In the genomic region with DNA sequence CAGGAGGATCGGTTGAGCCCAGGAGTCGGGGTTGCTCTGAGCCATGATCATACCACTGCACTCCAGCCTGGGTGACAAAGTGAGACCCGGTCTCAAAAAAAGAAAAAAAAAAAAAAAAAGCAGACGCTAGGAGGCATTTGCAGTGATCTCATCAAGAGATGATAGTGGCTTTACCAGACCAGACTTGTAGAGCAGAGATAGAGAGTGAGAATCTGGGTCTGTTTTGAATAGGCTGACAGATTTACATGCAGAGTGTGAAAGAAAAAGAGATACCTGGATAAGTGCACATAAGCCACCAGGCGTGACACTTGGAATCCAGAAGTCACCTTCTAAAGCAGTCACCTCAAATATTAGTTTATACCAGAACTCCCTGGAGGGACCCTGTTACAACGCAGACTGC, we compare ENCODE assay signal across 16 cellular contexts. TPM values are rescaled to one million over a fixed set of nuclear protein-coding genes. Genes with fewer than 3 reads are reported as not detected.
DNase-seq lines count a peak whose midpoint lies in the region; ATAC-seq and TF ChIP-seq lines count a peak whose summit lies in the region.
"Had no signal": no experiment of that assay in that cellular context is flagged by ENCODE, and none has a peak within 500 bp of the region (broad histone marks: within the 10 kb centered on the region; RNA-seq: fewer than 3 reads in every experiment).

No MANE protein-coding gene starts in this region.

- no peaks in the 10 kb centered on the region for H3K9me3 ChIP-seq in mesenchymal stem cell (ENCODE audit: control insufficient read depth, low read length)
- H3K9me3 ChIP-seq: BE2C, Caco-2 had no signal

- TF ChIP-seq CTCF in fibroblast of villous mesenchyme (IDR thresholded peaks at IDR 0.05; ENCODE audit: insufficient read depth, low read depth, low read length): no peak

- DNase-seq in amniotic epithelial cell (ENCODE audit: low read depth) (peak; percentile 9), fibroblast of villous mesenchyme (ENCODE audit: low read depth) (peak; percentile 2), mesenchymal stem cell (peak; percentile 18), hepatic stellate cell (ENCODE audit: low spot score) (no peak), NCI-H1048 (lab: John Stamatoyannopoulos, UW) (no peak)
- no peak for DNase-seq in stimulated activated naive CD8-positive, alpha-beta T cell treated with anti-CD3 and anti-CD28 coated beads, Interleukin-15, amount 100 ng/mL, for 72 hours
- DNase-seq: ACHN; BE2C; C1 segment of cervical spinal cord; Caco-2; CD4-positive, CD25-positive, alpha-beta regulatory T cell; CD8-positive, alpha-beta memory T cell; GDM1; HCEC 1CT had no signal

- no peak overlapping the region for H4K8ac ChIP-seq in mesenchymal stem cell (ENCODE audit: low read length)

- no peak overlapping the region for H3K14ac ChIP-seq in mesenchymal stem cell (ENCODE audit: low read length in 2 of 2)

- no peaks in the 10 kb centered on the region for H3K27me3 Mint-ChIP-seq in stimulated activated naive CD8-positive, alpha-beta T cell treated with anti-CD3 and anti-CD28 coated beads, Interleukin-15, amount 100 ng/mL, for 72 hours
- H3K27me3 Mint-ChIP-seq: CD4-positive, CD25-positive, alpha-beta regulatory T cell had no signal

- H2AK5ac ChIP-seq in mesenchymal stem cell (ENCODE audit: low read length, severe bottlenecking): no peak overlapping the region

- H3K27ac Mint-ChIP-seq in stimulated activated naive CD8-positive, alpha-beta T cell treated with anti-CD3 and anti-CD28 coated beads, Interleukin-15, amount 100 ng/mL, for 72 hours: no peak overlapping the region
- H3K27ac Mint-ChIP-seq: CD4-positive, CD25-positive, alpha-beta regulatory T cell; CD8-positive, alpha-beta memory T cell; GM23338 had no signal

- no peak overlapping the region for H3K4ac ChIP-seq in mesenchymal stem cell (ENCODE audit: low read depth in 1 of 2, low read length in 2 of 2)

- H3K4me3 ChIP-seq in fibroblast of villous mesenchyme (ENCODE audit: low read depth, low read length) (no peak overlapping the region), mesenchymal stem cell (ENCODE audit: insufficient read depth in 1 of 2, low read depth in 1 of 2, low read length in 2 of 2) (no peak overlapping the region)
- H3K4me3 ChIP-seq: GM23338 had no signal

- no peaks in the 10 kb centered on the region for H3K4me1 ChIP-seq in mesenchymal stem cell (ENCODE audit: control insufficient read depth, insufficient read depth, low read depth, low read length)
- H3K4me1 ChIP-seq: BE2C, Caco-2 had no signal

- H3K36me3 ChIP-seq in mesenchymal stem cell (ENCODE audit: control insufficient read depth in 1 of 2, insufficient read depth in 2 of 2, low read depth in 1 of 2, low read length in 2 of 2): no peaks in the 10 kb centered on the region
- H3K36me3 ChIP-seq: BE2C had no signal

- no peak overlapping the region for H3K4me2 ChIP-seq in mesenchymal stem cell (ENCODE audit: low read length, poor library complexity, severe bottlenecking)
- H3K4me2 ChIP-seq: GM23338 had no signal

- H3K4me1 Mint-ChIP-seq in stimulated activated naive CD8-positive, alpha-beta T cell treated with anti-CD3 and anti-CD28 coated beads, Interleukin-15, amount 100 ng/mL, for 72 hours: no peaks in the 10 kb centered on the region
- H3K4me1 Mint-ChIP-seq: CD4-positive, CD25-positive, alpha-beta regulatory T cell; CD8-positive, alpha-beta memory T cell; GM23338 had no signal

- H2BK5ac ChIP-seq in mesenchymal stem cell (ENCODE audit: low read depth, low read length, poor library complexity, severe bottlenecking): no peak overlapping the region

- H3K23ac ChIP-seq in mesenchymal stem cell (ENCODE audit: low read length in 2 of 2): no peak overlapping the region

- H3K9me3 Mint-ChIP-seq in stimulated activated naive CD8-positive, alpha-beta T cell treated with anti-CD3 and anti-CD28 coated beads, Interleukin-15, amount 100 ng/mL, for 72 hours: peaks cover 4 to 7% of the 10 kb centered on the region in 2 donors
- H3K9me3 Mint-ChIP-seq: GM23338 had no signal

- H3K9ac ChIP-seq in mesenchymal stem cell (ENCODE audit: low read length): no peak overlapping the region

- no peak overlapping the region for H2AFZ ChIP-seq in mesenchymal stem cell (ENCODE audit: low read depth, low read length)
- H2AFZ ChIP-seq: GM23338 had no signal

- WGBS in mesenchymal stem cell: 67% methylated on average over 6 of the region's 6 CpGs

- H3K79me1 ChIP-seq in mesenchymal stem cell (replicated peaks; ENCODE audit: low read length, poor library complexity, severe bottlenecking): no peaks in the 10 kb centered on the region

- no peak overlapping the region for H4K91ac ChIP-seq in mesenchymal stem cell (ENCODE audit: low read length)

- no peak overlapping the region for H3K27ac ChIP-seq in mesenchymal stem cell (ENCODE audit: low read length, poor library complexity, severe bottlenecking)
- H3K27ac ChIP-seq: HL-60 had no signal

- no peak for ATAC-seq in stimulated activated naive CD8-positive, alpha-beta T cell treated with anti-CD3 and anti-CD28 coated beads, Interleukin-15, amount 100 ng/mL, for 72 hours
- ATAC-seq: GM23338 had no signal

- no peak overlapping the region for H2BK12ac ChIP-seq in mesenchymal stem cell (ENCODE audit: low read length in 2 of 2)

- no peaks in the 10 kb centered on the region for H3K27me3 ChIP-seq in mesenchymal stem cell (ENCODE audit: control insufficient read depth in 1 of 2, insufficient read depth in 1 of 2, low read length in 2 of 2)
- H3K27me3 ChIP-seq: BE2C had no signal

- H2BK15ac ChIP-seq in mesenchymal stem cell (ENCODE audit: low read depth, poor library complexity, severe bottlenecking): no peak overlapping the region

- no peak overlapping the region for H3K18ac ChIP-seq in mesenchymal stem cell (ENCODE audit: low read depth in 1 of 2, low read length in 2 of 2)

- no peak overlapping the region for H3K4me3 Mint-ChIP-seq in stimulated activated naive CD8-positive, alpha-beta T cell treated with anti-CD3 and anti-CD28 coated beads, Interleukin-15, amount 100 ng/mL, for 72 hours
- H3K4me3 Mint-ChIP-seq: CD4-positive, CD25-positive, alpha-beta regulatory T cell; CD8-positive, alpha-beta memory T cell; GM23338 had no signal

- H2BK120ac ChIP-seq in mesenchymal stem cell (ENCODE audit: low read depth, low read length): no peak overlapping the region

RNA-seq across cellular contexts. Expression of gene FLRT2, which starts 21.1 kb away (rescaled TPM):
- total RNA-seq in fibroblast of villous mesenchyme: 12.9 and 14.7 TPM in 2 replicates
- polyA plus RNA-seq in mesenchymal stem cell (2013, experiment 1 of 2): 11.8 TPM
- 11.0 TPM for polyA plus RNA-seq in mesenchymal stem cell (2013, experiment 2 of 2)
- total RNA-seq: CD4-positive, CD25-positive, alpha-beta regulatory T cell; CD8-positive, alpha-beta memory T cell had no signal
- polyA plus RNA-seq: CD4-positive, CD25-positive, alpha-beta regulatory T cell; CD8-positive, alpha-beta memory T cell had no signal

Comparison
In these comparisons a context has a peak if more than half of its experiments do, and no peak if none do; other contexts are left out.
1. DNase-seq: peak in amniotic epithelial cell (single experiment), fibroblast of villous mesenchyme (single experiment) and mesenchymal stem cell (single experiment); none in stimulated activated naive CD8-positive, alpha-beta T cell treated with anti-CD3 and anti-CD28 coated beads, Interleukin-15, amount 100 ng/mL, for 72 hours (0 of 2), hepatic stellate cell (single experiment) and NCI-H1048 (single experiment).